Comparison of ENCODE assay signal across 17 cellular contexts in the genomic region with DNA sequence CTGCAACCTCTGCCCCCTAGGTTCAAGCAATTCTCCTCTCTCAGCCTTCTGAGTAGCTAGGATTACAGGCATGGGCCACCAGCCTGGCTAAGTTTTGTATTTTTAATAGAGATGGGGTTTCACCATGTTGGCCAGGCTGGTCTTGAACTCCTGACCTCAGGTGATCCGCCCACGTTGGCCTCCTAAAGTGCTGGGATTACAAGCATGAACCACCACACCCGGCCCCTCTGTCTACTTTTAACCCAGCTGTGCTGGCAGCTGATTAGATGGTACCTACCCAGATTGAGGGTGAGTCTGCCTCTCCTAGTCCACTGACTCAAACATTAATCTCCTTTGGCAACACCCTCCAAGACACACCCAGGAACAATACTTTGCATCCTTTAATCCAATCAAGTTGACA. TPM values are rescaled to one million over a fixed set of nuclear protein-coding genes. Genes with fewer than 3 reads are reported as not detected.
A peak's percentile ranks its signal among the peaks of the same experiment; 100 is the strongest.
DNase-seq lines count a peak whose midpoint lies in the region; ATAC-seq and TF ChIP-seq lines count a peak whose summit lies in the region.
"Not testable (repeated sequence)": the region's sequence is repeated elsewhere in the genome, so short reads cannot be mapped to it uniquely, and the experiment has no call there.
"Had no signal": no experiment of that assay in that cellular context is flagged by ENCODE, and none has a peak within 500 bp of the region (broad histone marks: within the 10 kb centered on the region; RNA-seq: fewer than 3 reads in every experiment).

No MANE protein-coding gene starts in this region.

- not testable (repeated sequence) for TF ChIP-seq POLR2A in erythroblast (IDR thresholded peaks at IDR 0.05; ENCODE audit: low read length)

- peak; percentile 14 for ATAC-seq in foreskin keratinocyte

- peak; percentile 69 for DNase-seq in A673 (ENCODE audit: low spot score)
- DNase-seq in NCI-H82 (lab: John Stamatoyannopoulos, UW) = peak; percentile 86
- not testable (repeated sequence) for DNase-seq in RWPE1 (ENCODE audit: low spot score); foreskin keratinocyte; left ventricle myocardium inferior
- peak; percentile 45 for DNase-seq in erythroblast (lab: John Stamatoyannopoulos, UW)

- not testable (repeated sequence) for BruUV-seq in A673 (replicated peaks; lab: Mats Ljungman, UMichigan)

- TF ChIP-seq CTCF in A673 (conservative IDR thresholded peaks at IDR 0.05; ENCODE audit: low read depth, low read length); HEK293 (tag by site-specific recombination; IDR thresholded peaks at IDR 0.05); RWPE1 (conservative IDR thresholded peaks at IDR 0.05; ENCODE audit: low read depth); foreskin keratinocyte (conservative IDR thresholded peaks at IDR 0.05); left ventricle myocardium inferior (IDR thresholded peaks at IDR 0.05; ENCODE audit: borderline replicate concordance): not testable (repeated sequence)

- not testable (repeated sequence) for H3K36me3 ChIP-seq in A673 (ENCODE audit: insufficient read depth, low read length, poor library complexity, severe bottlenecking); HEK293 (ENCODE audit: control insufficient read depth in 2 of 2, insufficient read depth in 1 of 2, low read length in 2 of 2); left ventricle myocardium inferior

- not testable (repeated sequence) for H3K27me3 ChIP-seq in A673 (replicated peaks; ENCODE audit: insufficient read depth, low read depth, low read length, poor library complexity); foreskin keratinocyte; left ventricle myocardium inferior (ENCODE audit: low read depth)

- CTCF ChIA-PET in A673 (lab: Charles Lee) = interaction anchor here (0.6 kb wide), 1 partner anchor 75 kb away, joined by 4 read pairs; no protein-coding TSS in a partner anchor
- CTCF ChIA-PET in HEK293 (lab: Yijun Ruan, JAX) = interaction anchor here (1.9 to 2.4 kb wide), 3 partner anchors 14 to 76 kb away, joined by 6 to 12 read pairs (median 11); no protein-coding TSS in a partner anchor
- CTCF ChIA-PET in RWPE1 (lab: Yijun Ruan, JAX) = interaction anchor here (0.6 to 2.1 kb wide), 4 partner anchors 8 to 35 kb away, joined by 3 to 7 read pairs (median 4); no protein-coding TSS in a partner anchor

- H3K9me3 ChIP-seq in A673 (ENCODE audit: low read depth, low read length, poor library complexity, severe bottlenecking); HEK293 (ENCODE audit: control insufficient read depth, insufficient read depth, low read depth, low read length); left ventricle myocardium inferior (replicated peaks): not testable (repeated sequence)

- not testable (repeated sequence) for H3K27ac ChIP-seq in A673 (ENCODE audit: low read depth, low read length, poor library complexity, severe bottlenecking); HEK293 (ENCODE audit: extremely low read depth, low read depth, low read length); foreskin keratinocyte
- H3K27ac ChIP-seq in RWPE1 (peak overlapping the region; percentile 18; the same call in 1 of the 2 replicates), left ventricle myocardium inferior (replicated peaks) (peak overlapping the region; percentile 8)

- intact Hi-C loops in A673 (cut with micrococcal nuclease; ENCODE audit: unreplicated experiment); left ventricle myocardium inferior (cut with micrococcal nuclease): not testable (repeated sequence)

- not testable (repeated sequence) for H3K4me3 ChIP-seq in A673 (ENCODE audit: low read depth, low read length, poor library complexity, severe bottlenecking); HEK293 (ENCODE audit: low read depth, low read length); left ventricle myocardium inferior

- H3K4me1 ChIP-seq in A673 (ENCODE audit: insufficient read depth, low read length, poor library complexity, severe bottlenecking) = peaks cover 26% of the 10 kb centered on the region
- not testable (repeated sequence) for H3K4me1 ChIP-seq in HEK293 (ENCODE audit: control insufficient read depth, insufficient read depth, low read length); foreskin keratinocyte; left ventricle myocardium inferior

- POLR2A ChIA-PET in A673 (lab: Charles Lee; ENCODE audit: low non-redundant PET) (interaction anchor here (0.7 kb wide), 1 partner anchor 44 kb away, joined by 12 read pairs; no protein-coding TSS in a partner anchor), HEK293 (lab: Yijun Ruan, JAX) (interaction anchor here (0.6 kb wide), 1 partner anchor 187 kb away, joined by 3 read pairs; no protein-coding TSS in a partner anchor)
- POLR2A ChIA-PET in RWPE1 (lab: Yijun Ruan, JAX; ENCODE audit: low non-redundant PET) = not testable (repeated sequence)

TF ChIP-seq in HEK293, 187 proteins besides CTCF, POLR2A, EP300 and RAD21:
- TF ChIP-seq, protein P1, sequence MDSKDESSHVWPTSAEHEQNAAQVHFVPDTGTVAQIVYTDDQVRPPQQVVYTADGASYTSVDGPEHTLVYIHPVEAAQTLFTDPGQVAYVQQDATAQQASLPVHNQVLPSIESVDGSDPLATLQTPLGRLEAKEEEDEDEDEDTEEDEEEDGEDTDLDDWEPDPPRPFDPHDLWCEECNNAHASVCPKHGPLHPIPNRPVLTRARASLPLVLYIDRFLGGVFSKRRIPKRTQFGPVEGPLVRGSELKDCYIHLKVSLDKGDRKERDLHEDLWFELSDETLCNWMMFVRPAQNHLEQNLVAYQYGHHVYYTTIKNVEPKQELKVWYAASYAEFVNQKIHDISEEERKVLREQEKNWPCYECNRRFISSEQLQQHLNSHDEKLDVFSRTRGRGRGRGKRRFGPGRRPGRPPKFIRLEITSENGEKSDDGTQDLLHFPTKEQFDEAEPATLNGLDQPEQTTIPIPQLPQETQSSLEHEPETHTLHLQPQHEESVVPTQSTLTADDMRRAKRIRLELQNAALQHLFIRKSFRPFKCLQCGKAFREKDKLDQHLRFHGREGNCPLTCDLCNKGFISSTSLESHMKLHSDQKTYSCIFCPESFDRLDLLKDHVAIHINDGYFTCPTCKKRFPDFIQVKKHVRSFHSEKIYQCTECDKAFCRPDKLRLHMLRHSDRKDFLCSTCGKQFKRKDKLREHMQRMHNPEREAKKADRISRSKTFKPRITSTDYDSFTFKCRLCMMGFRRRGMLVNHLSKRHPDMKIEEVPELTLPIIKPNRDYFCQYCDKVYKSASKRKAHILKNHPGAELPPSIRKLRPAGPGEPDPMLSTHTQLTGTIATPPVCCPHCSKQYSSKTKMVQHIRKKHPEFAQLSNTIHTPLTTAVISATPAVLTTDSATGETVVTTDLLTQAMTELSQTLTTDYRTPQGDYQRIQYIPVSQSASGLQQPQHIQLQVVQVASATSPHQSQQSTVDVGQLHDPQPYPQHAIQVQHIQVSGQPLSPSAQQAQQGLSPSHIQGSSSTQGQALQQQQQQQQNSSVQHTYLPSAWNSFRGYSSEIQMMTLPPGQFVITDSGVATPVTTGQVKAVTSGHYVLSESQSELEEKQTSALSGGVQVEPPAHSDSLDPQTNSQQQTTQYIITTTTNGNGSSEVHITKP (tag by site-specific recombination; IDR thresholded peaks at IDR 0.05) = peak; percentile 29; the same call in 1 of the 2 replicates

RNA-seq across cellular contexts. Expression of a gene that starts 10.4 kb away (rescaled TPM):
- total RNA-seq in A673 (2021) = not detected in 2 replicates
- total RNA-seq in foreskin keratinocyte = not detected in 2 replicates
- not detected in 2 replicates for polyA plus RNA-seq in foreskin keratinocyte
- total RNA-seq in left ventricle myocardium inferior = 7.6 TPM
- total RNA-seq: A172; CD4-positive, alpha-beta memory T cell; CD4-positive, CD25-positive, alpha-beta regulatory T cell; CD8-positive, alpha-beta memory T cell; Daoy; G401; GM12878 had no signal
- polyA plus RNA-seq: A549; AG04450; CD14-positive monocyte; CD4-positive, alpha-beta memory T cell; CD4-positive, CD25-positive, alpha-beta regulatory T cell; CD8-positive, alpha-beta memory T cell; GM12878 had no signal

RNA-seq across cellular contexts. Expression of a gene that starts 43.0 kb away (rescaled TPM):
- total RNA-seq in A673 (2021) (24.6 and 39.3 TPM in 2 replicates), foreskin keratinocyte (18.8 and 27.9 TPM in 2 replicates), left ventricle myocardium inferior (91.5 TPM)
- polyA plus RNA-seq in foreskin keratinocyte = 21.4 and 31.9 TPM in 2 replicates
